Comparison of ENCODE assay signal across 8 cellular contexts in genomic region chr16:3305109-3306068, GRCh38. TPM values are rescaled to one million over a fixed set of nuclear protein-coding genes. Genes with fewer than 3 reads are reported as not detected.
DNase-seq lines count a peak whose midpoint lies in the region; ATAC-seq and TF ChIP-seq lines count a peak whose summit lies in the region.

Gene TIGD7 (minus strand): TSS chr16:3305430. CDS start chr16:3300614, 4,816 bp downstream.
Gene ZNF75A (plus strand): TSS chr16:3305497. CDS start chr16:3308429, 2,932 bp downstream.

- H3K36me3 Mint-ChIP-seq in activated CD4-positive, alpha-beta T cell treated with anti-CD3 and anti-CD28 coated beads for 36 hours (ENCODE audit: low read depth) = peaks cover 75% of the 10 kb centered on the region
- peaks cover 57% of the 10 kb centered on the region for H3K36me3 Mint-ChIP-seq in chondrocyte (ENCODE audit: low read depth)

- intact Hi-C loops in activated CD4-positive, alpha-beta T cell treated with anti-CD3 and anti-CD28 coated beads for 36 hours (cut with DNase I, micrococcal nuclease) = loop anchor here (1.0 to 5.0 kb wide), 9 partner anchors 12 to 195 kb away; partner anchors contain the start of genes ZNF263 (in 2 of the 2), CLUAP1 (in 1 of the 2), ZNF174 (in 1 of the 2) and ZNF200 (in 1 of the 2)

- POLR2A ChIA-PET in AG04450 (lab: Yijun Ruan, JAX) = interaction anchor here (0.7 to 2.3 kb wide), 2 partner anchors 22 to 528 kb away, joined by 3 to 18 read pairs; partner anchors contain the start of gene ZNF263
- POLR2A ChIA-PET in activated CD4-positive, alpha-beta T cell treated with anti-CD3 and anti-CD28 coated beads for 36 hours (lab: Charles Lee) = no interaction called here

- 0 out of 2 replicates have a peak, but pooled peaks have one; percentile 8 for TF ChIP-seq CTCF in AG04450 (IDR thresholded peaks at IDR 0.05; ENCODE audit: low read depth, low read length)
- TF ChIP-seq CTCF in chondrocyte (IDR thresholded peaks at IDR 0.05) = peak; percentile 63

- peak; percentile 68 for ATAC-seq in GM18870 (IDR thresholded peaks at IDR 0.05; ENCODE audit: unreplicated experiment)
- peak; percentile 94 for ATAC-seq in HG03108 (IDR thresholded peaks at IDR 0.05; ENCODE audit: unreplicated experiment)
- peak; percentile 99 for ATAC-seq in activated CD4-positive, alpha-beta T cell treated with anti-CD3 and anti-CD28 coated beads for 36 hours

- peak within 1 kb of the TSS; percentile 87 for H3K4me3 ChIP-seq in AG04450 (ENCODE audit: low read depth, low read length)

- H3K4me3 Mint-ChIP-seq in activated CD4-positive, alpha-beta T cell treated with anti-CD3 and anti-CD28 coated beads for 36 hours = peak within 1 kb of the TSS; percentile 75
- peak within 1 kb of the TSS; percentile 75 for H3K4me3 Mint-ChIP-seq in chondrocyte (ENCODE audit: unreplicated experiment)

- H3K9me3 ChIP-seq in AG04450 (ENCODE audit: control insufficient read depth, insufficient read depth, low read length) = peaks cover 72% of the 10 kb centered on the region

- no peaks in the 10 kb centered on the region for H3K27me3 Mint-ChIP-seq in activated CD4-positive, alpha-beta T cell treated with anti-CD3 and anti-CD28 coated beads for 36 hours
- H3K27me3 Mint-ChIP-seq in chondrocyte (ENCODE audit: low read depth) = no peaks in the 10 kb centered on the region

- DNase-seq in AG04450 (ENCODE audit: low read depth, low spot score) (peak; percentile 66), NCI-H446 (lab: John Stamatoyannopoulos, UW) (peak; percentile 71 to 87), chondrocyte (ENCODE audit: low spot score) (peak; percentile 93)
- peak; percentile 90 for DNase-seq in activated CD4-positive, alpha-beta T cell treated with anti-CD3 and anti-CD28 coated beads for 36 hours
- peak; percentile 49 to 53 for DNase-seq in stimulated activated CD4-positive, alpha-beta T cell treated with anti-CD3 and anti-CD28 coated beads, Interleukin-1b, Interleukin-23, amount 100 ng/mL, for 1 hour (ENCODE audit: low read depth in 2 of 2)

- CTCF ChIA-PET in AG04450 (lab: Charles Lee) = no interaction called here
- CTCF ChIA-PET in activated CD4-positive, alpha-beta T cell treated with anti-CD3 and anti-CD28 coated beads for 36 hours (lab: Charles Lee) = no interaction called here

- peak within 1 kb of the TSS; percentile 84 for H3K27ac Mint-ChIP-seq in activated CD4-positive, alpha-beta T cell treated with anti-CD3 and anti-CD28 coated beads for 36 hours
- H3K27ac Mint-ChIP-seq in chondrocyte (ENCODE audit: unreplicated experiment) = peak within 1 kb of the TSS; percentile 89

- no peaks in the 10 kb centered on the region for H3K27me3 ChIP-seq in AG04450 (ENCODE audit: control insufficient read depth, insufficient read depth, low read length)
- no peaks in the 10 kb centered on the region for H3K27me3 ChIP-seq in layer of hippocampus (ENCODE audit: control insufficient read depth, insufficient read depth, low read length)

- H3K9me3 Mint-ChIP-seq in activated CD4-positive, alpha-beta T cell treated with anti-CD3 and anti-CD28 coated beads for 36 hours (ENCODE audit: low read depth) = peaks cover 30% of the 10 kb centered on the region
- peaks cover 49% of the 10 kb centered on the region for H3K9me3 Mint-ChIP-seq in chondrocyte (ENCODE audit: low read depth)

- H3K4me1 Mint-ChIP-seq in activated CD4-positive, alpha-beta T cell treated with anti-CD3 and anti-CD28 coated beads for 36 hours = peaks cover 15% of the 10 kb centered on the region
- H3K4me1 Mint-ChIP-seq in chondrocyte (ENCODE audit: low read depth) = peaks cover 14% of the 10 kb centered on the region

- H3K27ac ChIP-seq in AG04450 (ENCODE audit: low read depth, low read length) (peak within 1 kb of the TSS; percentile 96), layer of hippocampus (ENCODE audit: low read depth, low read length) (peak within 1 kb of the TSS; percentile 97)

RNA-seq across cellular contexts. Expression of gene TIGD7, which starts in this region (rescaled TPM):
- polyA plus RNA-seq in AG04450 (2011; rRNA removed) = 4.4 and 5.3 TPM in 2 replicates
- 3.6 and 3.8 TPM in 2 replicates for polyA minus RNA-seq in AG04450 (2011; rRNA and poly(A)+ RNA removed)
- 1 to 10 TPM; 2.9 TPM for total RNA-seq in activated CD4-positive, alpha-beta T cell treated with anti-CD3 and anti-CD28 coated beads for 36 hours
- total RNA-seq in chondrocyte = 5.4 to 7.1 TPM (median 6.2 TPM) in 3 replicates

RNA-seq across cellular contexts. Expression of gene ZNF75A, which starts in this region (rescaled TPM):
- 15.9 and 20.3 TPM in 2 replicates for polyA plus RNA-seq in AG04450 (2011; rRNA removed)
- polyA minus RNA-seq in AG04450 (2011; rRNA and poly(A)+ RNA removed) = 10.9 and 13.9 TPM in 2 replicates
- 10 to 100 TPM; 23.2 to 27.4 TPM for total RNA-seq in activated CD4-positive, alpha-beta T cell treated with anti-CD3 and anti-CD28 coated beads for 36 hours
- total RNA-seq in chondrocyte = 20.9 to 22.0 TPM (median 21.6 TPM) in 3 replicates

Comparison
In these comparisons a context has a peak if more than half of its experiments do, and no peak if none do; other contexts are left out.
1. Peak in every context shown above with its lines: DNase-seq, ATAC-seq, H3K4me3 ChIP-seq and H3K27ac ChIP-seq.